8 cellular contexts compared by ENCODE assay signal in the genomic region with DNA sequence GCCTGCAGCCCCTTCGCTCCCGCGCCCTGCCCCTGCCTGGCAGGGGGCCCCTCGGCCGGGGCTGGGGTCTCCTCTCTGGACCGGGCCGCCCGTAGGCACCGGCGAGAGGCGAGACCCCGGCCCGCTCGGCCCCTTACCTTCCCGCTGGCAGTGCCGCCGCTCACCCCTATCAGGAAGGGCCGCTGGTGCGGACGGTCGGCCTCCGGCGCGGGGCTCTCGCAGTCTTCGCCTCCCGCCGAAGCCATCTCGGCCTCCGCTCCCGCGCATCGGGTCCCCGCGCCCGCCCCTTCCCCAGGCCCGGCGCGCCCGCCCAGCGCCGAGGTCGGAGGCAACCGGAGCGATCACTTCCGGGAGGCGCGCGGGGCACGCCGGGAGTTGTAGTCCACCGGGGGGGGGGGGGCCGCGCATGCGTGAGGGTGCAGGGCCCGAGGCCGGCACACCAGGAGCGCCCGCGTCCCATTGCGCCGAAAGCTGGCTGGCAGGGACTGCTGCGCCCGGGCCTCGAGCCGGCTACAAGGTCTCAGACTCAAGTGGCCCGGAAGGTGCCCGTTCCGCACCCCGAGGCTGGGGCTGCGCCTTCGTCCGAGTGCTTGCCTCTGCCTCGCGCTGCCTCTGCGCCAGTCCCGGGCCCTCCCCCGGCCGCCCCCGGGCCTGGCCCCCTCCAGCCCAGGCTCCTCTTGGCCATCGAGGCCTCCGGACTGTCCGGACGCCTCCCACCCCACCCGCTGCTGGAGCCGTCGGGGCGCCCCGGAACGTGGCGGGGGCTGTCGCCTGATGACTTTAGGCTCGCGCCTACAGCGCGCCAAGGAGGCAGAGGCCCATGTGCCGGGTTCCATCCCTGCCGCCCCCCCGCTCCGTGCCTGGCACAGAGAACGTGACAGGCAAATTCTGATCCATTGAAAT. TPM values are rescaled to one million over a fixed set of nuclear protein-coding genes. Genes with fewer than 3 reads are reported as not detected.
DNase-seq lines count a peak whose midpoint lies in the region; ATAC-seq and TF ChIP-seq lines count a peak whose summit lies in the region.

A gene (minus strand): TSS at position 334 of the 903 bp plus-strand sequence. CDS start 89 bp downstream, at position 245.

- H3K9me3 Mint-ChIP-seq in activated T-helper 2 cell treated with anti-CD3 and anti-CD28 coated beads, Interferon-gamma antibody, Interleukin-2, Interleukin-4, amounts not matched to agents 10 μg/mL and 5 μg/mL and 100 μg/mL, durations not matched to agents 14 hours and 24 hours and 36 hours = no peaks in the 10 kb centered on the region
- H3K9me3 Mint-ChIP-seq in naive thymus-derived CD8-positive, alpha-beta T cell = no peaks in the 10 kb centered on the region
- H3K9me3 Mint-ChIP-seq in stimulated activated naive B cell treated with anti-CD40 and anti-IgM and Interleukin-4, amounts not matched to agents 10 μg/mL and 1 μg/mL and 100 μg/mL, for 72 hours = no peaks in the 10 kb centered on the region

- intact Hi-C loops in activated T-helper 2 cell treated with anti-CD3 and anti-CD28 coated beads, Interferon-gamma antibody, Interleukin-2, Interleukin-4, amounts not matched to agents 10 μg/mL and 5 μg/mL and 100 μg/mL, durations not matched to agents 14 hours and 24 hours and 36 hours (cut with micrococcal nuclease) = loop anchor here (2.0 kb wide), 1 partner anchor 28 kb away; a partner anchor contains a TSS

- H3K4me1 ChIP-seq in KMS-11 (ENCODE audit: low read depth, poor library complexity, severe bottlenecking) = peaks cover 8% of the 10 kb centered on the region

- TF ChIP-seq CTCF in KMS-11 (conservative IDR thresholded peaks at IDR 0.05; ENCODE audit: low read depth, low read length) (no peak), fibroblast of mammary gland (conservative IDR thresholded peaks at IDR 0.05; ENCODE audit: control insufficient read depth, insufficient read depth, low read depth, low read length) (no peak)

- H3K27me3 ChIP-seq in KMS-11 (ENCODE audit: insufficient read depth, low read depth) = no peaks in the 10 kb centered on the region

- peak within 1 kb of the TSS; percentile 71 for H2AFZ ChIP-seq in KMS-11 (ENCODE audit: low read depth)

- ATAC-seq in GM21619 (IDR thresholded peaks at IDR 0.05; ENCODE audit: unreplicated experiment) = peak; percentile 86
- ATAC-seq in naive thymus-derived CD8-positive, alpha-beta T cell = peak; percentile 87 to 89
- ATAC-seq in stimulated activated naive B cell treated with anti-CD40 and anti-IgM and Interleukin-4, amounts not matched to agents 10 μg/mL and 1 μg/mL and 100 μg/mL, for 72 hours (replicated peaks) = peak; percentile 95

- no peak within 1 kb of the TSS for H3K27ac ChIP-seq in KMS-11

- peaks cover 9% of the 10 kb centered on the region; the same call in 1 of the 2 replicates for H3K36me3 ChIP-seq in KMS-11 (ENCODE audit: insufficient read depth)

- peaks cover 13% of the 10 kb centered on the region; the same call in 1 of the 2 replicates for H3K79me2 ChIP-seq in KMS-11 (ENCODE audit: insufficient read depth, low read depth)

- H3K27me3 Mint-ChIP-seq in activated T-helper 2 cell treated with anti-CD3 and anti-CD28 coated beads, Interferon-gamma antibody, Interleukin-2, Interleukin-4, amounts not matched to agents 10 μg/mL and 5 μg/mL and 100 μg/mL, durations not matched to agents 14 hours and 24 hours and 36 hours (ENCODE audit: low read depth) = no peaks in the 10 kb centered on the region
- H3K27me3 Mint-ChIP-seq in naive thymus-derived CD8-positive, alpha-beta T cell = no peaks in the 10 kb centered on the region
- no peaks in the 10 kb centered on the region for H3K27me3 Mint-ChIP-seq in stimulated activated naive B cell treated with anti-CD40 and anti-IgM and Interleukin-4, amounts not matched to agents 10 μg/mL and 1 μg/mL and 100 μg/mL, for 72 hours

- H3K4me2 ChIP-seq in KMS-11 = peak within 1 kb of the TSS; percentile 93

- H4K20me1 ChIP-seq in KMS-11 (ENCODE audit: insufficient read depth) = no peaks in the 10 kb centered on the region

- POLR2A ChIA-PET in naive thymus-derived CD8-positive, alpha-beta T cell (lab: Charles Lee) = interaction anchor here (0.6 to 1.5 kb wide), 4 partner anchors 10 to 243 kb away, joined by 3 to 4 read pairs (median 3); no protein-coding TSS in a partner anchor

- peak within 1 kb of the TSS; percentile 79 for H3K4me3 Mint-ChIP-seq in activated T-helper 2 cell treated with anti-CD3 and anti-CD28 coated beads, Interferon-gamma antibody, Interleukin-2, Interleukin-4, amounts not matched to agents 10 μg/mL and 5 μg/mL and 100 μg/mL, durations not matched to agents 14 hours and 24 hours and 36 hours (ENCODE audit: low read depth)
- peak within 1 kb of the TSS; percentile 64 to 84 (median 73) for H3K4me3 Mint-ChIP-seq in naive thymus-derived CD8-positive, alpha-beta T cell
- peak within 1 kb of the TSS; percentile 85 to 88 for H3K4me3 Mint-ChIP-seq in stimulated activated naive B cell treated with anti-CD40 and anti-IgM and Interleukin-4, amounts not matched to agents 10 μg/mL and 1 μg/mL and 100 μg/mL, for 72 hours

- peaks cover 13% of the 10 kb centered on the region for H3K4me1 Mint-ChIP-seq in activated T-helper 2 cell treated with anti-CD3 and anti-CD28 coated beads, Interferon-gamma antibody, Interleukin-2, Interleukin-4, amounts not matched to agents 10 μg/mL and 5 μg/mL and 100 μg/mL, durations not matched to agents 14 hours and 24 hours and 36 hours (ENCODE audit: low read depth)
- H3K4me1 Mint-ChIP-seq in naive thymus-derived CD8-positive, alpha-beta T cell = peaks cover 13 to 50% (median 28%) of the 10 kb centered on the region in 4 donors
- peaks cover 16 to 39% of the 10 kb centered on the region in 2 donors for H3K4me1 Mint-ChIP-seq in stimulated activated naive B cell treated with anti-CD40 and anti-IgM and Interleukin-4, amounts not matched to agents 10 μg/mL and 1 μg/mL and 100 μg/mL, for 72 hours

- DNase-seq in DMS79 treated with DMSO at 0.1 percent for 48 hours (lab: John Stamatoyannopoulos, UW) (peak; percentile 61), RPMI8226 (peak; percentile 92), fibroblast of mammary gland (ENCODE audit: low read depth) (peak; percentile 62)
- DNase-seq in activated T-helper 2 cell treated with anti-CD3 and anti-CD28 coated beads, Interferon-gamma antibody, Interleukin-2, Interleukin-4, amounts not matched to agents 10 μg/mL and 5 μg/mL and 100 μg/mL, durations not matched to agents 14 hours and 24 hours and 36 hours (ENCODE audit: low spot score) = peak; percentile 72
- DNase-seq in naive thymus-derived CD8-positive, alpha-beta T cell = peak; percentile 50 to 87 (median 70)
- peak; percentile 60 for DNase-seq in stimulated activated naive B cell treated with anti-CD40 and anti-IgM and Interleukin-4, amounts not matched to agents 10 μg/mL and 1 μg/mL and 100 μg/mL, for 72 hours

- H3K4me3 ChIP-seq in KMS-11 (IDR thresholded peaks at IDR 0.05; ENCODE audit: insufficient read depth, low read depth, low read length) = no peak within 1 kb of the TSS
- H3K4me3 ChIP-seq in fibroblast of mammary gland (ENCODE audit: control insufficient read depth, low read depth, low read length) = peak within 1 kb of the TSS; percentile 69

- peaks cover 25% of the 10 kb centered on the region for H3K36me3 Mint-ChIP-seq in activated T-helper 2 cell treated with anti-CD3 and anti-CD28 coated beads, Interferon-gamma antibody, Interleukin-2, Interleukin-4, amounts not matched to agents 10 μg/mL and 5 μg/mL and 100 μg/mL, durations not matched to agents 14 hours and 24 hours and 36 hours (ENCODE audit: low read depth)
- H3K36me3 Mint-ChIP-seq in naive thymus-derived CD8-positive, alpha-beta T cell = peaks cover 0 to 24% (median 2%) of the 10 kb centered on the region in 3 donors
- peaks cover 19 to 23% of the 10 kb centered on the region in 2 donors for H3K36me3 Mint-ChIP-seq in stimulated activated naive B cell treated with anti-CD40 and anti-IgM and Interleukin-4, amounts not matched to agents 10 μg/mL and 1 μg/mL and 100 μg/mL, for 72 hours

- H3K9ac ChIP-seq in KMS-11 = peak within 1 kb of the TSS; percentile 59

- peak within 1 kb of the TSS; percentile 42 for H3K27ac Mint-ChIP-seq in activated T-helper 2 cell treated with anti-CD3 and anti-CD28 coated beads, Interferon-gamma antibody, Interleukin-2, Interleukin-4, amounts not matched to agents 10 μg/mL and 5 μg/mL and 100 μg/mL, durations not matched to agents 14 hours and 24 hours and 36 hours
- H3K27ac Mint-ChIP-seq in naive thymus-derived CD8-positive, alpha-beta T cell = peak within 1 kb of the TSS in 7 of 10 donors; percentile 20 to 83 (median 33)
- peak within 1 kb of the TSS; percentile 89 for H3K27ac Mint-ChIP-seq in stimulated activated naive B cell treated with anti-CD40 and anti-IgM and Interleukin-4, amounts not matched to agents 10 μg/mL and 1 μg/mL and 100 μg/mL, for 72 hours

RNA-seq across cellular contexts. Expression of the gene that starts here (rescaled TPM):
- total RNA-seq in activated T-helper 2 cell treated with anti-CD3 and anti-CD28 coated beads, Interferon-gamma antibody, Interleukin-2, Interleukin-4, amounts not matched to agents 10 μg/mL and 5 μg/mL and 100 μg/mL, durations not matched to agents 14 hours and 24 hours and 36 hours = 22.4 and 24.9 TPM in 2 replicates
- total RNA-seq in naive thymus-derived CD8-positive, alpha-beta T cell = 10 to 100 TPM; 24.0 to 29.9 TPM
- polyA plus RNA-seq in naive thymus-derived CD8-positive, alpha-beta T cell = 10 to 100 TPM; 21.8 to 25.6 (median 23.0) TPM

Comparison
In these comparisons a context has a peak if more than half of its experiments do, and no peak if none do; other contexts are left out.
1. H3K27ac Mint-ChIP-seq: peak in every context shown above with its lines; median percentile 89 in stimulated activated naive B cell treated with anti-CD40 and anti-IgM and Interleukin-4, amounts not matched to agents 10 μg/mL and 1 μg/mL and 100 μg/mL, for 72 hours; 42 in activated T-helper 2 cell treated with anti-CD3 and anti-CD28 coated beads, Interferon-gamma antibody, Interleukin-2, Interleukin-4, amounts not matched to agents 10 μg/mL and 5 μg/mL and 100 μg/mL, durations not matched to agents 14 hours and 24 hours and 36 hours; 33 in naive thymus-derived CD8-positive, alpha-beta T cell.